Comparison of ENCODE assay signal across 8 cellular contexts in genomic region chr1:230066466-230067404, GRCh38. TPM values are rescaled to one million over a fixed set of nuclear protein-coding genes. Genes with fewer than 3 reads are reported as not detected.
DNase-seq lines count a peak whose midpoint lies in the region; ATAC-seq, FAIRE-seq and TF ChIP-seq lines count a peak whose summit lies in the region.

Gene GALNT2, plus strand, starts transcription at chr1:230067238. Its CDS starts 43 bp downstream, at chr1:230067281.

- H3K9me3 ChIP-seq in OCI-LY7 (ENCODE audit: low read length) (peaks cover 27% of the 10 kb centered on the region), endothelial cell of umbilical vein (replicated peaks; ENCODE audit: control insufficient read depth, insufficient read depth, low read length) (no peaks in the 10 kb centered on the region)

- H3K36me3 ChIP-seq in OCI-LY7 (ENCODE audit: insufficient read depth, low read length) (no peaks in the 10 kb centered on the region), endothelial cell of umbilical vein (ENCODE audit: control insufficient read depth in 2 of 2, extremely low read depth in 1 of 2, insufficient read depth in 2 of 2, low read length in 2 of 2) (no peaks in the 10 kb centered on the region)

- peak within 1 kb of the TSS; percentile 53 for H3K27ac ChIP-seq in OCI-LY7 (ENCODE audit: low read depth, low read length, poor library complexity, severe bottlenecking)
- peak within 1 kb of the TSS; percentile 47 for H3K27ac ChIP-seq in endothelial cell of umbilical vein (ENCODE audit: insufficient read depth, low read depth, low read length)

- CTCF ChIA-PET in OCI-LY7 (lab: Charles Lee; ENCODE audit: unreplicated experiment) (no interaction called here), endothelial cell of umbilical vein (lab: Charles Lee) (interaction anchor here (0.8 to 1.9 kb wide), 7 partner anchors 8 to 158 kb away, joined by 3 to 10 read pairs (median 3); no protein-coding TSS in a partner anchor)

- peaks cover 26% of the 10 kb centered on the region for H3K4me1 ChIP-seq in OCI-LY7 (ENCODE audit: insufficient read depth, low read length, poor library complexity, severe bottlenecking)
- peaks cover 11% of the 10 kb centered on the region for H3K4me1 ChIP-seq in endothelial cell of umbilical vein (ENCODE audit: control insufficient read depth, extremely low read depth, insufficient read depth, low read length)

- peak; percentile 81 for TF ChIP-seq POLR2A in endothelial cell of umbilical vein (IDR thresholded peaks at IDR 0.05; ENCODE audit: low read depth, low read length)

- H3K9me2 ChIP-seq in OCI-LY7 (ENCODE audit: insufficient read depth, low read length) = no peaks in the 10 kb centered on the region

- H3K9me1 ChIP-seq in endothelial cell of umbilical vein (replicated peaks; ENCODE audit: control insufficient read depth, extremely low read depth, insufficient read depth, low read length) = no peaks in the 10 kb centered on the region

- H3K79me2 ChIP-seq in OCI-LY7 (ENCODE audit: insufficient read depth, low read depth, low read length) (peaks cover 32% of the 10 kb centered on the region), endothelial cell of umbilical vein (ENCODE audit: control insufficient read depth, insufficient read depth, low read length) (peaks cover 41% of the 10 kb centered on the region)

- peak within 1 kb of the TSS; percentile 92 for H3K4me3 ChIP-seq in OCI-LY7 (ENCODE audit: low read depth, low read length, poor library complexity, severe bottlenecking)
- peak within 1 kb of the TSS; percentile 42 to 71 (median 54) for H3K4me3 ChIP-seq in endothelial cell of umbilical vein (replicated peaks in 1 of 3; ENCODE audit: insufficient read depth in 1 of 3, low read depth in 1 of 3, low read length in 3 of 3)

- H3K4me2 ChIP-seq in OCI-LY7 (ENCODE audit: low read length) = peak within 1 kb of the TSS; percentile 85
- H3K4me2 ChIP-seq in endothelial cell of umbilical vein (ENCODE audit: insufficient read depth, low read length) = peak within 1 kb of the TSS; percentile 89

- TF ChIP-seq CTCF in OCI-LY7 (conservative IDR thresholded peaks at IDR 0.05; ENCODE audit: low read length) (no peak), endothelial cell of umbilical vein (IDR thresholded peaks at IDR 0.05; ENCODE audit: extremely low read depth in 1 of 2, insufficient read depth in 1 of 2, low read depth in 1 of 2, low read length in 2 of 2) (no peak)

- FAIRE-seq in endothelial cell of umbilical vein (lab: Jason Lieb, UNC) = peak; percentile 43

- peak; percentile 97 for DNase-seq in DMS 273 (lab: John Stamatoyannopoulos, UW; ENCODE audit: unreplicated experiment)
- peak; percentile 95 for DNase-seq in HuH-7.5 (ENCODE audit: low spot score)
- DNase-seq in OCI-LY7 (ENCODE audit: low spot score) = peak; percentile 93
- DNase-seq in activated CD8-positive, alpha-beta memory T cell treated with anti-CD3 and anti-CD28 coated beads, Interleukin-2, amount 50 U/mL, for 48 hours = peak; percentile 91
- peak; percentile 79 for DNase-seq in endothelial cell of umbilical vein (ENCODE audit: low read depth, low spot score)
- DNase-seq in midbrain (lab: John Stamatoyannopoulos, UW) = peak; percentile 89
- peak; percentile 85 to 89 for DNase-seq in stimulated activated CD8-positive, alpha-beta memory T cell treated with anti-CD3 and anti-CD28 coated beads, Interleukin-15, amount 100 ng/mL, for 48 hours (ENCODE audit: low read depth in 2 of 2)

- dilution Hi-C loops in endothelial cell of umbilical vein (cut with MboI; ENCODE audit: extremely low pct_ligation_motif_present, low sequenced_read_pairs) = no loop called here

- POLR2A ChIA-PET in OCI-LY7 (lab: Charles Lee) = interaction anchor here (0.6 to 1.2 kb wide), 4 partner anchors 57 to 904 kb away, joined by 3 to 5 read pairs (median 4); no protein-coding TSS in a partner anchor
- POLR2A ChIA-PET in endothelial cell of umbilical vein (lab: Charles Lee) = no interaction called here

- H3K27me3 ChIP-seq in endothelial cell of umbilical vein (ENCODE audit: control insufficient read depth in 2 of 2, insufficient read depth in 2 of 2, low read length in 2 of 2) = peaks cover 0 to under 1% of the 10 kb centered on the region in 2 experiments

- ATAC-seq in GM21526 (IDR thresholded peaks at IDR 0.05; ENCODE audit: low FRiP score, unreplicated experiment) = peak; percentile 89

- H3K9ac ChIP-seq in endothelial cell of umbilical vein (replicated peaks; ENCODE audit: extremely low read depth, insufficient read depth, low read length) = peak within 1 kb of the TSS; percentile 39

- no TSS peak for BruUV-seq in OCI-LY7 (replicated peaks; lab: Mats Ljungman, UMichigan)
- BruUV-seq in endothelial cell of umbilical vein (replicated peaks; lab: Mats Ljungman, UMichigan) = no TSS peak

- peaks cover 20% of the 10 kb centered on the region for H4K20me1 ChIP-seq in OCI-LY7 (ENCODE audit: insufficient read depth, low read length)
- peaks cover 8% of the 10 kb centered on the region for H4K20me1 ChIP-seq in endothelial cell of umbilical vein (replicated peaks; ENCODE audit: control insufficient read depth, extremely low read depth, insufficient read depth, low read length)

- H2AFZ ChIP-seq in OCI-LY7 (ENCODE audit: low read length) = peak within 1 kb of the TSS; percentile 90
- H2AFZ ChIP-seq in endothelial cell of umbilical vein (ENCODE audit: low read depth, low read length) = peak within 1 kb of the TSS; percentile 89

- intact Hi-C loops in OCI-LY7 (cut with micrococcal nuclease; ENCODE audit: unreplicated experiment) (loop anchor here (1.0 to 5.0 kb wide), 4 partner anchors 57 to 440 kb away; partner anchors contain the start of genes TAF5L and URB2), endothelial cell of umbilical vein (cut with micrococcal nuclease) (loop anchor here (1.0 to 2.0 kb wide), 6 partner anchors 38 to 508 kb away; partner anchors contain the start of gene ABCB10)

TF ChIP-seq in endothelial cell of umbilical vein, 7 proteins besides CTCF, POLR2A, EP300 and RAD21:
- TF ChIP-seq JUN (IDR thresholded peaks at IDR 0.05; ENCODE audit: borderline replicate concordance, insufficient read depth, insufficient read length, low read depth) = no peak
- TF ChIP-seq POLR2AphosphoS5 (IDR thresholded peaks at IDR 0.05; ENCODE audit: insufficient read depth, low read depth, low read length) = peak; percentile 73

RNA-seq across cellular contexts. Expression of gene GALNT2, which starts in this region (rescaled TPM):
- total RNA-seq in OCI-LY7 (2014; rRNA removed; shearing (Covaris generic)) = 26.3 and 29.9 TPM in 2 replicates
- total RNA-seq in OCI-LY7 (2022) (56.4 and 67.3 TPM in 2 replicates), endothelial cell of umbilical vein (71.7 and 77.5 TPM in 2 replicates)
- 51.8 and 56.3 TPM in 2 replicates for polyA plus RNA-seq in endothelial cell of umbilical vein
- polyA plus RNA-seq in endothelial cell of umbilical vein (2011; cell fraction: cytosol; rRNA removed) = 56.8 and 62.3 TPM in 2 replicates
- 52.3 and 56.6 TPM in 2 replicates for polyA plus RNA-seq in endothelial cell of umbilical vein (2011; cell fraction: nucleus; rRNA removed)
- polyA plus RNA-seq in endothelial cell of umbilical vein (2012) = 90.9 and 108 TPM in 2 replicates
- polyA minus RNA-seq in endothelial cell of umbilical vein = 62.0 and 63.0 TPM in 2 replicates
- 93.1 TPM for polyA minus RNA-seq in endothelial cell of umbilical vein (2011; cell fraction: cytosol; rRNA and poly(A)+ RNA removed)
- polyA minus RNA-seq in endothelial cell of umbilical vein (2011; cell fraction: nucleus; rRNA and poly(A)+ RNA removed) = 36.9 and 38.8 TPM in 2 replicates

Comparison
In these comparisons a context has a peak if more than half of its experiments do, and no peak if none do; other contexts are left out.
1. Peak in every context shown above with its lines: DNase-seq, ATAC-seq, H3K4me3 ChIP-seq and H3K27ac ChIP-seq.